15 cellular contexts compared by ENCODE assay signal in genomic region chr15:61527836-61528589, GRCh38.
DNase-seq lines count a peak whose midpoint lies in the region; ATAC-seq, FAIRE-seq and TF ChIP-seq lines count a peak whose summit lies in the region.
"Had no signal": no experiment of that assay in that cellular context is flagged by ENCODE, and none has a peak within 500 bp of the region (broad histone marks: within the 10 kb centered on the region; RNA-seq: fewer than 3 reads in every experiment).

No MANE protein-coding gene starts in this region.

- BruUV-seq in mammary epithelial cell (replicated peaks; lab: Mats Ljungman, UMichigan) (no TSS peak), MCF 10A (replicated peaks; lab: Mats Ljungman, UMichigan) (no TSS peak), HepG2 (replicated peaks; lab: Mats Ljungman, UMichigan) (no TSS peak)

- in situ Hi-C loops in mammary epithelial cell (cut with MboI; ENCODE audit: low sequenced_read_pairs in 2 of 2): no loop called here
- in situ Hi-C loops in HepG2 (cut with HindIII; ENCODE audit: extremely low pct_ligation_motif_present, low pct_unique_long_range_greater_than_20kb): no loop called here

- H3K4me3 Mint-ChIP-seq in MCF 10A (ENCODE audit: unreplicated experiment) (no peak overlapping the region), endothelial cell (ENCODE audit: unreplicated experiment) (no peak overlapping the region)
- no peak overlapping the region for H3K4me3 Mint-ChIP-seq in CD4-positive, alpha-beta memory T cell
- H3K4me3 Mint-ChIP-seq: activated CD4-positive, alpha-beta T cell treated with anti-CD3 and anti-CD28 coated beads, Interleukin-2, amount 10 ng/mL, durations not matched to agents 24 days and 14 days; T-helper 17 cell had no signal

- H3K4me2 ChIP-seq in mammary epithelial cell (ENCODE audit: insufficient read depth, low read depth, low read length) (no peak overlapping the region), HepG2 (ENCODE audit: low read depth, low read length) (no peak overlapping the region)

- WGBS in mammary epithelial cell (ENCODE audit: low coverage, missing lambda C conversion rate): 47% methylated on average over 9 of the region's 9 CpGs
- WGBS in HepG2 (ENCODE audit: low lambda C conversion rate): 20% methylated on average over 9 of the region's 9 CpGs
- 62 to 70% (median 70%) methylated on average over 9 of the region's 9 CpGs for WGBS in psoas muscle, 3 donors

- CTCF ChIA-PET in mammary epithelial cell (lab: Charles Lee; ENCODE audit: low non-redundant PET) (no interaction called here), MCF 10A (lab: Yijun Ruan, JAX) (no interaction called here), HepG2 (lab: Yijun Ruan, JAX; ENCODE audit: low intra/inter-chr PET ratio, low total read pairs) (no interaction called here)
- CTCF ChIA-PET in CD4-positive, alpha-beta memory T cell (lab: Charles Lee; ENCODE audit: partially characterized antibody): no interaction called here

- H3K4me1 Mint-ChIP-seq in MCF 10A (ENCODE audit: insufficient read depth, unreplicated experiment): no peaks in the 10 kb centered on the region
- peaks cover 51% of the 10 kb centered on the region for H3K4me1 Mint-ChIP-seq in endothelial cell (ENCODE audit: unreplicated experiment)
- H3K4me1 Mint-ChIP-seq in CD4-positive, alpha-beta memory T cell: peaks cover 0 to 1% (median 0%) of the 10 kb centered on the region in 4 donors

- DNase-seq in mammary epithelial cell (peak; percentile 2), MCF 10A (ENCODE audit: unreplicated experiment) (no peak), NCI-H526 (lab: John Stamatoyannopoulos, UW) (peak; percentile 68 to 84), endothelial cell (ENCODE audit: low spot score) (no peak), HepG2 (ENCODE audit: low spot score) (no peak), psoas muscle (no peak)
- no peak for DNase-seq in CD4-positive, alpha-beta memory T cell
- DNase-seq in activated CD8-positive, alpha-beta memory T cell treated with anti-CD3 and anti-CD28 coated beads for 24 hours: no peak
- DNase-seq: activated CD4-positive, alpha-beta T cell treated with anti-CD3 and anti-CD28 coated beads, Interleukin-2, amount 10 ng/mL, durations not matched to agents 24 days and 14 days; amniotic stem cell; Kasumi-1; mucosa of descending colon; Peyer's patch; T-helper 17 cell; thyroid gland had no signal

- H3K27me3 ChIP-seq in mammary epithelial cell (ENCODE audit: insufficient read depth, low read length) (no peaks in the 10 kb centered on the region), HepG2 (ENCODE audit: control insufficient read depth in 1 of 2, insufficient read depth in 2 of 2, low read length in 2 of 2) (peaks cover 0 to 8% of the 10 kb centered on the region in 2 experiments; a peak in 1 of 5 replicates), psoas muscle (ENCODE audit: insufficient read depth in 3 of 3, low read length in 2 of 3) (no peaks in the 10 kb centered on the region)
- H3K27me3 ChIP-seq in CD4-positive, alpha-beta memory T cell (ENCODE audit: insufficient read depth, low read length): no peaks in the 10 kb centered on the region
- H3K27me3 ChIP-seq: Peyer's patch, thyroid gland had no signal

- intact Hi-C loops in mammary epithelial cell (cut with micrococcal nuclease): no loop called here
- intact Hi-C loops in MCF 10A (cut with micrococcal nuclease): no loop called here
- intact Hi-C loops in HepG2 (cut with micrococcal nuclease; ENCODE audit: unreplicated experiment): no loop called here
- intact Hi-C loops in CD4-positive, alpha-beta memory T cell (cut with micrococcal nuclease): no loop called here
- intact Hi-C loops in psoas muscle (cut with DNase I): no loop called here

- H3K27ac ChIP-seq in mammary epithelial cell (ENCODE audit: insufficient read depth, low read depth, low read length): no peak overlapping the region
- H3K27ac ChIP-seq in HepG2 (ENCODE audit: extremely low read length, insufficient read depth, low read length): no peak overlapping the region
- no peak overlapping the region for H3K27ac ChIP-seq in CD4-positive, alpha-beta memory T cell (ENCODE audit: low read depth, low read length)
- H3K27ac ChIP-seq in psoas muscle: no peak overlapping the region
- H3K27ac ChIP-seq: Peyer's patch, thyroid gland had no signal

- H4K20me1 ChIP-seq in mammary epithelial cell (ENCODE audit: insufficient read depth, low read length): no peaks in the 10 kb centered on the region
- no peaks in the 10 kb centered on the region for H4K20me1 ChIP-seq in HepG2 (ENCODE audit: insufficient read depth, low read length)

- H3K36me3 ChIP-seq in mammary epithelial cell (ENCODE audit: insufficient read depth, low read length): no peaks in the 10 kb centered on the region
- H3K36me3 ChIP-seq in HepG2 (replicated peaks in 1 of 2; ENCODE audit: control insufficient read depth in 1 of 2, insufficient read depth in 2 of 2, low read length in 2 of 2): no peaks in the 10 kb centered on the region
- no peaks in the 10 kb centered on the region for H3K36me3 ChIP-seq in CD4-positive, alpha-beta memory T cell (ENCODE audit: insufficient read depth, low read length)
- no peaks in the 10 kb centered on the region for H3K36me3 ChIP-seq in psoas muscle (ENCODE audit: insufficient read depth in 1 of 2, low read depth in 1 of 2)
- H3K36me3 ChIP-seq: Peyer's patch, thyroid gland had no signal

- H3K4me3 ChIP-seq in mammary epithelial cell (replicated peaks in 1 of 3; ENCODE audit: insufficient read depth in 1 of 3, low read depth in 2 of 3, low read length in 3 of 3): no peak overlapping the region
- no peak overlapping the region for H3K4me3 ChIP-seq in HepG2 (replicated peaks in 1 of 3; ENCODE audit: insufficient read depth in 1 of 3, low read depth in 2 of 3, low read length in 3 of 3)
- H3K4me3 ChIP-seq in CD4-positive, alpha-beta memory T cell (ENCODE audit: low read length in 2 of 2): no peak overlapping the region
- H3K4me3 ChIP-seq in psoas muscle: no peak overlapping the region
- H3K4me3 ChIP-seq: mucosa of descending colon, Peyer's patch, thyroid gland had no signal

- ATAC-seq in HepG2 (no peak), psoas muscle (no peak)
- ATAC-seq: mucosa of descending colon, T-helper 17 cell had no signal

- TF ChIP-seq EP300 in HepG2 (IDR thresholded peaks at IDR 0.05; ENCODE audit: low read depth in 2 of 2, low read length in 2 of 2) (no peak), HepG2 (CRISPR knock-in tag; IDR thresholded peaks at IDR 0.05; ENCODE audit: borderline replicate concordance) (no peak)

- H2AFZ ChIP-seq in mammary epithelial cell (ENCODE audit: low read depth, low read length): no peak overlapping the region
- H2AFZ ChIP-seq in HepG2 (ENCODE audit: low read length): no peak overlapping the region

- dilution Hi-C loops in mammary epithelial cell (cut with HindIII; ENCODE audit: low sequenced_read_pairs): no loop called here

- POLR2A ChIA-PET in MCF 10A (lab: Yijun Ruan, JAX) (no interaction called here), HepG2 (lab: Yijun Ruan, JAX) (no interaction called here)
- POLR2A ChIA-PET in CD4-positive, alpha-beta memory T cell (lab: Charles Lee; ENCODE audit: partially characterized antibody): no interaction called here

- TF ChIP-seq POLR2A in HepG2 (IDR thresholded peaks at IDR 0.05; ENCODE audit: insufficient read depth in 1 of 2, low read depth in 2 of 2, low read length in 2 of 2): no peak

- H3K36me3 Mint-ChIP-seq in MCF 10A (ENCODE audit: insufficient read depth, unreplicated experiment): peaks cover 4% of the 10 kb centered on the region
- H3K36me3 Mint-ChIP-seq in endothelial cell (ENCODE audit: low read depth, unreplicated experiment): no peaks in the 10 kb centered on the region
- no peaks in the 10 kb centered on the region for H3K36me3 Mint-ChIP-seq in CD4-positive, alpha-beta memory T cell

- H3K27me3 Mint-ChIP-seq in MCF 10A (ENCODE audit: insufficient read depth, unreplicated experiment): no peaks in the 10 kb centered on the region
- no peaks in the 10 kb centered on the region for H3K27me3 Mint-ChIP-seq in endothelial cell (ENCODE audit: unreplicated experiment)
- peaks cover 5 to 8% of the 10 kb centered on the region in 2 donors for H3K27me3 Mint-ChIP-seq in CD4-positive, alpha-beta memory T cell

- H3K9me3 ChIP-seq in mammary epithelial cell (replicated peaks; ENCODE audit: insufficient read depth, low read length) (no peaks in the 10 kb centered on the region), HepG2 (ENCODE audit: low read length) (no peaks in the 10 kb centered on the region), psoas muscle (no peaks in the 10 kb centered on the region)
- no peaks in the 10 kb centered on the region for H3K9me3 ChIP-seq in CD4-positive, alpha-beta memory T cell (ENCODE audit: control insufficient read depth in 1 of 2, low read length in 2 of 2)
- H3K9me3 ChIP-seq: mucosa of descending colon, Peyer's patch, thyroid gland had no signal

- no peaks in the 10 kb centered on the region for H3K9me3 Mint-ChIP-seq in MCF 10A (ENCODE audit: unreplicated experiment)
- no peaks in the 10 kb centered on the region for H3K9me3 Mint-ChIP-seq in endothelial cell (ENCODE audit: unreplicated experiment)
- no peaks in the 10 kb centered on the region for H3K9me3 Mint-ChIP-seq in CD4-positive, alpha-beta memory T cell
- H3K9me3 Mint-ChIP-seq: activated CD4-positive, alpha-beta T cell treated with anti-CD3 and anti-CD28 coated beads, Interleukin-2, amount 10 ng/mL, durations not matched to agents 24 days and 14 days had no signal

- TF ChIP-seq CTCF in mammary epithelial cell (conservative IDR thresholded peaks at IDR 0.05 in 1 of 2, IDR thresholded peaks at IDR 0.05 in 1 of 2; ENCODE audit: extremely low read depth in 1 of 2, insufficient read depth in 1 of 2, low read depth in 1 of 2, low read length in 2 of 2) (peak in 1 of 2 donors; percentile 26), MCF 10A (IDR thresholded peaks at IDR 0.05; ENCODE audit: unreplicated experiment) (no peak), endothelial cell (IDR thresholded peaks at IDR 0.05; ENCODE audit: unreplicated experiment) (no peak), HepG2 (CRISPR knock-in tag; IDR thresholded peaks at IDR 0.05) (no peak), psoas muscle (IDR thresholded peaks at IDR 0.05) (no peak)

- H3K4me1 ChIP-seq in mammary epithelial cell (ENCODE audit: insufficient read depth, low read length) (no peaks in the 10 kb centered on the region), HepG2 (ENCODE audit: insufficient read depth, low read length) (no peaks in the 10 kb centered on the region), psoas muscle (no peaks in the 10 kb centered on the region)
- no peaks in the 10 kb centered on the region for H3K4me1 ChIP-seq in CD4-positive, alpha-beta memory T cell (ENCODE audit: insufficient read depth, low read length)
- H3K4me1 ChIP-seq: Peyer's patch, thyroid gland had no signal

- no peak for TF ChIP-seq RAD21 in HepG2 (CRISPR knock-in tag; IDR thresholded peaks at IDR 0.05)

- H3K27ac Mint-ChIP-seq in MCF 10A (ENCODE audit: low read depth, unreplicated experiment) (no peak overlapping the region), endothelial cell (ENCODE audit: unreplicated experiment) (peak overlapping the region; percentile 83)
- H3K27ac Mint-ChIP-seq in CD4-positive, alpha-beta memory T cell: no peak overlapping the region
- H3K27ac Mint-ChIP-seq: activated CD4-positive, alpha-beta T cell treated with anti-CD3 and anti-CD28 coated beads, Interleukin-2, amount 10 ng/mL, durations not matched to agents 24 days and 14 days; T-helper 17 cell had no signal

- H3K9ac ChIP-seq in mammary epithelial cell (ENCODE audit: insufficient read depth, low read length) (no peak overlapping the region), HepG2 (ENCODE audit: insufficient read depth, low read depth, low read length) (no peak overlapping the region)

- no peaks in the 10 kb centered on the region for H3K79me2 ChIP-seq in mammary epithelial cell (ENCODE audit: insufficient read depth, low read length)
- no peaks in the 10 kb centered on the region for H3K79me2 ChIP-seq in HepG2 (ENCODE audit: insufficient read depth, low read length)

- no peak for FAIRE-seq in HepG2 (lab: Jason Lieb, UNC)

Comparison
In these comparisons a context has a peak if more than half of its experiments do, and no peak if none do; other contexts are left out.
1. DNase-seq: peak in mammary epithelial cell (single experiment) and NCI-H526 (2 of 2); none in MCF 10A (single experiment), endothelial cell (single experiment), HepG2 (single experiment), CD4-positive, alpha-beta memory T cell (0 of 5), psoas muscle (0 of 2) and activated CD8-positive, alpha-beta memory T cell treated with anti-CD3 and anti-CD28 coated beads for 24 hours (single experiment).